Comparison of ENCODE assay signal across 8 cellular contexts in the genomic region with DNA sequence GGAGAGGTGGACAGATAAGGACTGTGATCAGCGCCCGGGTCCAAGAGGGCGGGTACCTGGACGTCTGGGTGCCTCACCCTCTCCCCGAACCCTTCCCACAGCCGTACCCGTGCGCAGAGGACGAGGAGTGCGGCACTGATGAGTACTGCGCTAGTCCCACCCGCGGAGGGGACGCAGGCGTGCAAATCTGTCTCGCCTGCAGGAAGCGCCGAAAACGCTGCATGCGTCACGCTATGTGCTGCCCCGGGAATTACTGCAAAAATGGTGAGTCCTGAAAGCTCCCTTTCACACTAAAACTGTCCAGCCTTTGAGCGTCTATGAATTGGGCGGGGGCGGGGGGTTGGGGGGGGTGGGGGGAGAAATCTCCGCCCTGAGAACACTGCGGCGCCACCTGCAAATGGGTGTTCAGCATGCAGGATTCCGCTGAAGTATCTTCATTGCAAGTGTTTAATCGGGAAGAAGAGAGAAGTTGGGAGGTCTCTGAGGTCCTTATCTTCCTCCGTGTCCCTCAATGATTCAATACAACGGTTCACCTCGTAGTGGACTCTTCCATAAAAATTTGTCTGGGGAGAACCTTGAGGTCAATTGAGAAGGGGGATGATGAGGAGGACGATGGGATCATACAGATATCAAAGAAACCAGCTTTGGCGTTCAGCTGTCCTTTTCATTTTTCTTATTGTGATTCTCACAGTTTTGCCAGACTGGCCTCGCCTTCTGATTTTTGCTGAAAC. TPM values are rescaled to one million over a fixed set of nuclear protein-coding genes. Genes with fewer than 3 reads are reported as not detected.
A peak's percentile ranks its signal among the peaks of the same experiment; 100 is the strongest.
DNase-seq lines count a peak whose midpoint lies in the region; ATAC-seq and TF ChIP-seq lines count a peak whose summit lies in the region.

No MANE protein-coding gene starts in this region.

- peaks cover 52% of the 10 kb centered on the region for H3F3A ChIP-seq in SK-N-SH (replicated peaks; ENCODE audit: insufficient read depth)

- DNase-seq in SK-N-SH (peak; percentile 53), head of caudate nucleus (peak in 28 of 42 donors; percentile 9 to 58 (median 30)), prostate gland (ENCODE audit: low spot score) (no peak), SKM-1 (lab: John Stamatoyannopoulos, UW; ENCODE audit: unreplicated experiment) (no peak), dedifferentiated amniotic fluid mesenchymal stem cell (ENCODE audit: extremely low spot score) (no peak), Kasumi-1 (lab: John Stamatoyannopoulos, UW) (no peak)
- no peak for DNase-seq in activated CD4-positive, CD25-positive, alpha-beta regulatory T cell treated with anti-CD3 and anti-CD28 coated beads, Interleukin-2, amount 50 U/mL, for 72 hours

- H3K4me3 ChIP-seq in SK-N-SH (ENCODE audit: low read depth in 2 of 2, low read length in 1 of 2) (peak overlapping the region; percentile 95 to 99), prostate gland (peak overlapping the region; percentile 30 to 38)

- peak overlapping the region; percentile 83 for H3K4me2 ChIP-seq in SK-N-SH

- no peaks in the 10 kb centered on the region for H3K9me2 ChIP-seq in SK-N-SH

- no peak for TF ChIP-seq EP300 in SK-N-SH (IDR thresholded peaks at IDR 0.05; ENCODE audit: borderline replicate concordance in 1 of 2, low read depth in 1 of 2, low read length in 1 of 2)

- H4K20me1 ChIP-seq in SK-N-SH (ENCODE audit: insufficient read depth): no peaks in the 10 kb centered on the region

- peak; percentile 17 for ATAC-seq in GM18502 (IDR thresholded peaks at IDR 0.05; ENCODE audit: poor library complexity, unreplicated experiment)

- peak overlapping the region; percentile 81 for H2AFZ ChIP-seq in SK-N-SH (ENCODE audit: low read depth)

- H3K27me3 ChIP-seq in SK-N-SH (ENCODE audit: insufficient read depth) (no peaks in the 10 kb centered on the region), prostate gland (replicated peaks; ENCODE audit: insufficient read depth) (no peaks in the 10 kb centered on the region)

- no peak for TF ChIP-seq CTCF in SK-N-SH (IDR thresholded peaks at IDR 0.05)
- TF ChIP-seq CTCF in prostate gland (IDR thresholded peaks at IDR 0.05): no peak

- TF ChIP-seq POLR2A in prostate gland (IDR thresholded peaks at IDR 0.05): no peak

- intact Hi-C loops in head of caudate nucleus (cut with DNase I) (no loop called here), prostate gland (cut with DNase I) (loop anchor here (5.0 kb wide), 1 partner anchor 172 kb away; no protein-coding TSS in a partner anchor)

- H3K9me3 ChIP-seq in SK-N-SH: no peaks in the 10 kb centered on the region
- no peaks in the 10 kb centered on the region for H3K9me3 ChIP-seq in prostate gland

- H3K27ac ChIP-seq in SK-N-SH (ENCODE audit: low read depth in 2 of 2, low read length in 1 of 2): peak overlapping the region; percentile 95
- H3K27ac ChIP-seq in prostate gland: no peak overlapping the region

- H3K4me1 ChIP-seq in SK-N-SH (ENCODE audit: control insufficient read depth in 1 of 2, insufficient read depth in 2 of 2, low read depth in 1 of 2, low read length in 1 of 2) (peaks cover 6 to 10% of the 10 kb centered on the region in 2 experiments; a peak in 3 of 4 replicates), prostate gland (replicated peaks) (no peaks in the 10 kb centered on the region)

- H3K9ac ChIP-seq in SK-N-SH: peak overlapping the region; percentile 89

- CTCF ChIA-PET in SK-N-SH (lab: Yijun Ruan, JAX): interaction anchor here (0.9 to 12.8 kb wide), 12 partner anchors 33 to 465 kb away, joined by 3 to 185 read pairs (median 5); no protein-coding TSS in a partner anchor

- POLR2A ChIA-PET in SK-N-SH (lab: Yijun Ruan, JAX): interaction anchor here (1.1 kb wide), 1 partner anchor 10 kb away, joined by 3 read pairs; no protein-coding TSS in a partner anchor

- H3K79me2 ChIP-seq in SK-N-SH (ENCODE audit: insufficient read depth): peaks cover 48% of the 10 kb centered on the region

- H3K36me3 ChIP-seq in SK-N-SH (replicated peaks in 1 of 2; ENCODE audit: control insufficient read depth in 1 of 2, insufficient read depth in 2 of 2, low read length in 1 of 2): peaks cover 12 to 19% of the 10 kb centered on the region in 2 experiments
- H3K36me3 ChIP-seq in prostate gland: no peaks in the 10 kb centered on the region

- WGBS in SK-N-SH (ENCODE audit: low lambda C conversion rate): 2% methylated on average over 19 of the region's 36 CpGs
- WGBS in prostate gland: 7% methylated on average over 36 of the region's 36 CpGs

- TF ChIP-seq RAD21 in SK-N-SH (IDR thresholded peaks at IDR 0.05; ENCODE audit: low read length): no peak

TF ChIP-seq in SK-N-SH, 30 proteins besides CTCF, POLR2A, EP300 and RAD21:
- TF ChIP-seq POLR2AphosphoS5 (IDR thresholded peaks at IDR 0.05; ENCODE audit: low read depth, low read length) (peak; percentile 49; the same call in 1 of the 2 replicates), MXI1 (IDR thresholded peaks at IDR 0.05; ENCODE audit: low read depth, low read length) (no peak), YY1 (IDR thresholded peaks at IDR 0.05; ENCODE audit: low read depth) (no peak)
- TF ChIP-seq, protein P1, sequence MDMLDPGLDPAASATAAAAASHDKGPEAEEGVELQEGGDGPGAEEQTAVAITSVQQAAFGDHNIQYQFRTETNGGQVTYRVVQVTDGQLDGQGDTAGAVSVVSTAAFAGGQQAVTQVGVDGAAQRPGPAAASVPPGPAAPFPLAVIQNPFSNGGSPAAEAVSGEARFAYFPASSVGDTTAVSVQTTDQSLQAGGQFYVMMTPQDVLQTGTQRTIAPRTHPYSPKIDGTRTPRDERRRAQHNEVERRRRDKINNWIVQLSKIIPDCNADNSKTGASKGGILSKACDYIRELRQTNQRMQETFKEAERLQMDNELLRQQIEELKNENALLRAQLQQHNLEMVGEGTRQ (IDR thresholded peaks at IDR 0.05; ENCODE audit: borderline replicate concordance, low read depth, low read length): no peak
TF ChIP-seq in SK-N-SH: peak in this region for 1.

RNA-seq across cellular contexts. Expression of gene DKK1, which starts 0.9 kb away (rescaled TPM):
- polyA plus RNA-seq in SK-N-SH (2012; rRNA removed): 225 and 372 TPM in 2 replicates
- polyA plus RNA-seq in SK-N-SH (2012; cell fraction: cytosol; rRNA removed): 315 and 346 TPM in 2 replicates
- 438 and 447 TPM in 2 replicates for polyA plus RNA-seq in SK-N-SH (2012; cell fraction: nucleus; rRNA removed)
- total RNA-seq in prostate gland: 10 to 100 TPM in 1 of 2 donors, 1 to 10 TPM in 1; 6.5 to 10.2 TPM

Comparison
In these comparisons a context has a peak if more than half of its experiments do, and no peak if none do; other contexts are left out.
1. DNase-seq: peak in SK-N-SH (single experiment) and head of caudate nucleus (28 of 42); none in prostate gland (single experiment), SKM-1 (single experiment), activated CD4-positive, CD25-positive, alpha-beta regulatory T cell treated with anti-CD3 and anti-CD28 coated beads, Interleukin-2, amount 50 U/mL, for 72 hours (single experiment), dedifferentiated amniotic fluid mesenchymal stem cell (single experiment) and Kasumi-1 (0 of 2).
2. H3K27ac ChIP-seq: peak in SK-N-SH (2 of 2); none in prostate gland (0 of 2).